Comparison of ENCODE assay signal across 1 cellular context in genomic region chr2:85354286-85355072, GRCh38.
TF ChIP-seq lines count a peak whose summit lies in the region.

Gene ELMOD3, plus strand, starts transcription at chr2:85354769. Its CDS starts 2,430 bp downstream, at chr2:85357199.
Gene RETSAT, minus strand, starts transcription at chr2:85354528. Its CDS starts 21 bp downstream, at chr2:85354507.

TF ChIP-seq in HepG2, 621 proteins besides CTCF, POLR2A, EP300 and RAD21 (continued from another document and continues in another):
- TF ChIP-seq ZNF646 (CRISPR knock-in tag; IDR thresholded peaks at IDR 0.05) (peak; percentile 78), PHF8 (CRISPR knock-in tag; IDR thresholded peaks at IDR 0.05) (peak; percentile 98), TEAD2 (CRISPR knock-in tag; IDR thresholded peaks at IDR 0.05) (0 out of 2 replicates have a peak, but pooled peaks have one; percentile 46), HMGXB4 (CRISPR knock-in tag; IDR thresholded peaks at IDR 0.05; ENCODE audit: borderline replicate concordance in 1 of 2, low read depth in 1 of 2) (peak; percentile 71 to 96), ZNF670 (CRISPR knock-in tag; IDR thresholded peaks at IDR 0.05; ENCODE audit: borderline replicate concordance) (no peak; the same call in 1 of the 2 replicates), ZNF740 (CRISPR knock-in tag; IDR thresholded peaks at IDR 0.05) (no peak; the same call in none of the 2 replicates), ZNF781 (CRISPR knock-in tag; IDR thresholded peaks at IDR 0.05; ENCODE audit: borderline replicate concordance, not compliant biosample characterization) (peak; percentile 30), TEAD3 (CRISPR knock-in tag; optimal IDR thresholded peaks at IDR 0.05; ENCODE audit: borderline replicate concordance) (no peak), ZNF878 (CRISPR knock-in tag; IDR thresholded peaks at IDR 0.05) (no peak; the same call in 1 of the 2 replicates), SKI (IDR thresholded peaks at IDR 0.05; ENCODE audit: partially characterized antibody) (peak; percentile 70), TRIM24 (CRISPR knock-in tag; IDR thresholded peaks at IDR 0.05) (no peak), GMEB1 (CRISPR knock-in tag; IDR thresholded peaks at IDR 0.05; ENCODE audit: borderline replicate concordance) (peak; percentile 82; the same call in 1 of the 2 replicates), HOXA3 (CRISPR knock-in tag; IDR thresholded peaks at IDR 0.05) (peak; percentile 78), JARID2 (CRISPR knock-in tag; IDR thresholded peaks at IDR 0.05; ENCODE audit: insufficient replicate concordance) (no peak), PAX8 (CRISPR knock-in tag; IDR thresholded peaks at IDR 0.05; ENCODE audit: borderline replicate concordance) (peak; percentile 91; the same call in 1 of the 2 replicates), TCF12 (IDR thresholded peaks at IDR 0.05) (no peak), TCF12 (CRISPR knock-in tag; IDR thresholded peaks at IDR 0.05) (no peak), ATF1 (CRISPR knock-in tag; IDR thresholded peaks at IDR 0.05) (0 out of 2 replicates have a peak, but pooled peaks have one; percentile 15), ZNF441 (CRISPR knock-in tag; IDR thresholded peaks at IDR 0.05; ENCODE audit: borderline replicate concordance) (peak; percentile 37; the same call in 1 of the 2 replicates), MNT (IDR thresholded peaks at IDR 0.05) (no peak), CCAR2 (optimal IDR thresholded peaks at IDR 0.05; ENCODE audit: low read depth, low read length) (no peak), HMGA1 (CRISPR knock-in tag; conservative IDR thresholded peaks at IDR 0.05) (no peak), ZNF547 (CRISPR knock-in tag; IDR thresholded peaks at IDR 0.05) (no peak; the same call in 1 of the 2 replicates), MIER3 (CRISPR knock-in tag; IDR thresholded peaks at IDR 0.05; ENCODE audit: borderline replicate concordance) (peak; percentile 98), CERS6 (CRISPR knock-in tag; IDR thresholded peaks at IDR 0.05) (peak; percentile 63; the same call in 1 of the 2 replicates), MAFF (IDR thresholded peaks at IDR 0.05; ENCODE audit: low read depth, low read length) (no peak), E2F1 (CRISPR knock-in tag; IDR thresholded peaks at IDR 0.05) (peak; percentile 80; the same call in 1 of the 2 replicates), ETS1 (CRISPR knock-in tag; IDR thresholded peaks at IDR 0.05) (peak; percentile 97), ZNF180 (CRISPR knock-in tag; IDR thresholded peaks at IDR 0.05; ENCODE audit: borderline replicate concordance, low read depth) (peak; percentile 58; the same call in 1 of the 2 replicates), ZNF589 (CRISPR knock-in tag; conservative IDR thresholded peaks at IDR 0.05) (no peak), DMTF1 (CRISPR knock-in tag; IDR thresholded peaks at IDR 0.05) (0 out of 2 replicates have a peak, but pooled peaks have one; percentile 68), CBX1 (IDR thresholded peaks at IDR 0.05; ENCODE audit: low read depth) (peak; percentile 90), ZNF550 (CRISPR knock-in tag; IDR thresholded peaks at IDR 0.05; ENCODE audit: borderline replicate concordance) (no peak), FOSL2 (CRISPR knock-in tag; IDR thresholded peaks at IDR 0.05) (peak; percentile 36), ZFP1 (CRISPR knock-in tag; IDR thresholded peaks at IDR 0.05) (peak; percentile 74; the same call in 1 of the 2 replicates), MXD3 (CRISPR knock-in tag; IDR thresholded peaks at IDR 0.05) (peak; percentile 75), ZNF12 (CRISPR knock-in tag; IDR thresholded peaks at IDR 0.05) (peak; percentile 54; the same call in 1 of the 2 replicates), ZNF343 (CRISPR knock-in tag; IDR thresholded peaks at IDR 0.05) (peak; percentile 92), BORCS8-MEF2B (CRISPR knock-in tag; IDR thresholded peaks at IDR 0.05) (peak; percentile 92), SMYD3 (CRISPR knock-in tag; IDR thresholded peaks at IDR 0.05) (0 out of 2 replicates have a peak, but pooled peaks have one; percentile 80), KDM6A (CRISPR knock-in tag; IDR thresholded peaks at IDR 0.05; ENCODE audit: low read depth) (peak; percentile 35; the same call in 1 of the 2 replicates), ZBTB21 (CRISPR knock-in tag; IDR thresholded peaks at IDR 0.05) (no peak), ZNF570 (CRISPR knock-in tag; IDR thresholded peaks at IDR 0.05; ENCODE audit: borderline replicate concordance) (no peak; the same call in 1 of the 2 replicates), ZNF672 (CRISPR knock-in tag; IDR thresholded peaks at IDR 0.05) (no peak)
